35 cellular contexts compared by ENCODE assay signal in genomic region chr22:33526434-33527107, GRCh38.
"Had no signal": no experiment of that assay in that cellular context is flagged by ENCODE, and none has a peak within 500 bp of the region (broad histone marks: within the 10 kb centered on the region; RNA-seq: fewer than 3 reads in every experiment).

No MANE protein-coding gene starts in this region.

- FAIRE-seq: bronchial epithelial cell, colon had no signal

- H3K27ac ChIP-seq: ascending aorta, brain microvascular endothelial cell, esophagus muscularis mucosa, foreskin keratinocyte, gastrocnemius medialis, WERI-Rb-1 had no signal

- ATAC-seq: activated CD4-positive, alpha-beta T cell treated with anti-CD3 and anti-CD28 coated beads for 36 hours; activated CD8-positive, alpha-beta memory T cell treated with anti-CD3 and anti-CD28 coated beads, Interleukin-2, amount 10 ng/mL, durations not matched to agents 7 days and 5 days; activated CD8-positive, alpha-beta T cell treated with anti-CD3 and anti-CD28 coated beads, Interleukin-2, amount 10 ng/mL, durations not matched to agents 7 days and 5 days; activated naive CD4-positive, alpha-beta T cell treated with anti-CD3 and anti-CD28 coated beads, Interleukin-2, amount 50 U/mL, for 72 hours; effector memory CD8-positive, alpha-beta T cell; foreskin keratinocyte; gastrocnemius medialis; T-helper 17 cell had no signal

- H3K4me3 ChIP-seq: ascending aorta, esophagus muscularis mucosa, gastrocnemius medialis had no signal

- H3K4me1 ChIP-seq: ascending aorta, foreskin keratinocyte had no signal

- H3K36me3 Mint-ChIP-seq: activated CD4-positive, alpha-beta memory T cell treated with anti-CD3 and anti-CD28 coated beads for 36 hours; activated CD8-positive, alpha-beta memory T cell treated with anti-CD3 and anti-CD28 coated beads, Interleukin-2, amount 10 ng/mL, durations not matched to agents 7 days and 5 days; activated naive CD4-positive, alpha-beta T cell treated with anti-CD3 and anti-CD28 coated beads, Interleukin-2, amount 10 ng/mL, durations not matched to agents 7 days and 5 days; activated naive CD8-positive, alpha-beta T cell treated with anti-CD3 and anti-CD28 coated beads, Interleukin-2, amount 10 ng/mL, durations not matched to agents 7 days and 5 days had no signal

- H3K4me1 Mint-ChIP-seq: activated CD4-positive, alpha-beta T cell treated with anti-CD3 and anti-CD28 coated beads for 36 hours; activated CD4-positive, alpha-beta T cell treated with anti-CD3 and anti-CD28 coated beads, Interleukin-2, amount 10 ng/mL, durations not matched to agents 24 days and 14 days; activated CD8-positive, alpha-beta memory T cell treated with anti-CD3 and anti-CD28 coated beads, Interleukin-2, amount 10 ng/mL, durations not matched to agents 7 days and 5 days; activated naive CD4-positive, alpha-beta T cell treated with anti-CD3 and anti-CD28 coated beads, Interleukin-2, amount 10 ng/mL, durations not matched to agents 7 days and 5 days; activated naive CD8-positive, alpha-beta T cell treated with anti-CD3 and anti-CD28 coated beads, Interleukin-2, amount 10 ng/mL, durations not matched to agents 7 days and 5 days; central memory CD8-positive, alpha-beta T cell; T-helper 17 cell had no signal

- H3K4me3 Mint-ChIP-seq: activated CD4-positive, alpha-beta memory T cell treated with anti-CD3 and anti-CD28 coated beads for 36 hours; activated CD4-positive, alpha-beta T cell treated with anti-CD3 and anti-CD28 coated beads for 36 hours; activated CD4-positive, alpha-beta T cell treated with anti-CD3 and anti-CD28 coated beads, Interleukin-2, amount 10 ng/mL, durations not matched to agents 24 days and 14 days; activated CD8-positive, alpha-beta memory T cell treated with anti-CD3 and anti-CD28 coated beads, Interleukin-2, amount 10 ng/mL, durations not matched to agents 7 days and 5 days; activated CD8-positive, alpha-beta T cell treated with anti-CD3 and anti-CD28 coated beads, Interleukin-2, amount 10 ng/mL, durations not matched to agents 7 days and 5 days; activated naive CD4-positive, alpha-beta T cell treated with anti-CD3 and anti-CD28 coated beads, Interleukin-2, amount 10 ng/mL, durations not matched to agents 7 days and 5 days; activated naive CD8-positive, alpha-beta T cell treated with anti-CD3 and anti-CD28 coated beads, Interleukin-2, amount 10 ng/mL, durations not matched to agents 7 days and 5 days; activated T-helper 1 cell treated with anti-CD3 and anti-CD28 coated beads, Interleukin-12 subunit alpha, Interleukin-12 subunit beta, Interleukin-2, Interleukin-4 antibody, amounts not matched to agents 30 ng/mL and 10 ng/mL and 1 ng/mL, durations not matched to agents 14 hours and 24 hours and 36 hours; central memory CD8-positive, alpha-beta T cell; effector memory CD8-positive, alpha-beta T cell; T-helper 17 cell; T-helper 2 cell treated with Interferon-gamma antibody and Interleukin-4, amounts not matched to agents 5 μg/mL and 100 μg/mL, for 36 hours had no signal

- H3K27me3 Mint-ChIP-seq: activated CD4-positive, alpha-beta memory T cell treated with anti-CD3 and anti-CD28 coated beads for 36 hours; activated CD4-positive, alpha-beta T cell treated with anti-CD3 and anti-CD28 coated beads for 36 hours; activated CD4-positive, alpha-beta T cell treated with anti-CD3 and anti-CD28 coated beads, Interleukin-2, amount 10 ng/mL, durations not matched to agents 24 days and 14 days; activated CD8-positive, alpha-beta memory T cell treated with anti-CD3 and anti-CD28 coated beads, Interleukin-2, amount 10 ng/mL, durations not matched to agents 7 days and 5 days; activated naive CD4-positive, alpha-beta T cell treated with anti-CD3 and anti-CD28 coated beads, Interleukin-2, amount 10 ng/mL, durations not matched to agents 7 days and 5 days; central memory CD8-positive, alpha-beta T cell; effector memory CD8-positive, alpha-beta T cell; T-helper 17 cell had no signal

- H3K36me3 ChIP-seq: ascending aorta, brain microvascular endothelial cell, esophagus muscularis mucosa, gastrocnemius medialis, WERI-Rb-1 had no signal

- DNase-seq: activated CD4-positive, alpha-beta memory T cell treated with anti-CD3 and anti-CD28 coated beads for 36 hours; activated CD4-positive, alpha-beta T cell treated with anti-CD3 and anti-CD28 coated beads for 36 hours; activated CD4-positive, alpha-beta T cell treated with anti-CD3 and anti-CD28 coated beads, Interleukin-2, amount 10 ng/mL, durations not matched to agents 24 days and 14 days; activated CD4-positive, CD25-positive, alpha-beta regulatory T cell; activated CD4-positive, CD25-positive, alpha-beta regulatory T cell treated with anti-CD3 and anti-CD28 coated beads, Interleukin-2, amount 50 U/mL, for 72 hours; activated CD8-positive, alpha-beta memory T cell treated with anti-CD3 and anti-CD28 coated beads, Interleukin-2, amount 10 ng/mL, durations not matched to agents 7 days and 5 days; activated CD8-positive, alpha-beta memory T cell treated with anti-CD3 and anti-CD28 coated beads, Interleukin-2, amount 50 U/mL, for 4 hours; activated CD8-positive, alpha-beta T cell treated with anti-CD3 and anti-CD28 coated beads, Interleukin-2, amount 10 ng/mL, durations not matched to agents 7 days and 5 days; activated effector memory CD4-positive, alpha-beta T cell treated with anti-CD3 and anti-CD28 coated beads, Interleukin-2, amount 50 U/mL, for 16 hours; activated naive CD4-positive, alpha-beta T cell treated with anti-CD3 and anti-CD28 coated beads, Interleukin-2, amount 10 ng/mL, durations not matched to agents 7 days and 5 days; activated naive CD8-positive, alpha-beta T cell treated with anti-CD3 and anti-CD28 coated beads, Interleukin-2, amount 10 ng/mL, durations not matched to agents 7 days and 5 days; activated T-cell treated with anti-CD3 and anti-CD28 coated beads, Interleukin-2, amount 50 U/mL, for 1 hour; activated T-cell treated with anti-CD3 and anti-CD28 coated beads, Interleukin-2, amount 50 U/mL, for 48 hours; brain microvascular endothelial cell; cortex of kidney; dermis blood vessel endothelial cell; effector CD4-positive, alpha-beta T cell; effector memory CD8-positive, alpha-beta T cell; erythroblast; foreskin keratinocyte; gastrocnemius medialis; glutamatergic neuron; T-helper 1 cell; T-helper 17 cell; T1000; WERI-Rb-1 had no signal

- H3K27ac Mint-ChIP-seq: activated CD4-positive, alpha-beta memory T cell treated with anti-CD3 and anti-CD28 coated beads for 36 hours; activated CD4-positive, alpha-beta T cell treated with anti-CD3 and anti-CD28 coated beads for 36 hours; activated CD4-positive, alpha-beta T cell treated with anti-CD3 and anti-CD28 coated beads, Interleukin-2, amount 10 ng/mL, durations not matched to agents 24 days and 14 days; activated CD8-positive, alpha-beta memory T cell treated with anti-CD3 and anti-CD28 coated beads, Interleukin-2, amount 10 ng/mL, durations not matched to agents 7 days and 5 days; activated CD8-positive, alpha-beta T cell treated with anti-CD3 and anti-CD28 coated beads, Interleukin-2, amount 10 ng/mL, durations not matched to agents 7 days and 5 days; activated naive CD4-positive, alpha-beta T cell treated with anti-CD3 and anti-CD28 coated beads, Interleukin-2, amount 10 ng/mL, durations not matched to agents 7 days and 5 days; activated naive CD4-positive, alpha-beta T cell treated with anti-CD3 and anti-CD28 coated beads, Interleukin-2, amount 50 U/mL, for 72 hours; activated naive CD8-positive, alpha-beta T cell treated with anti-CD3 and anti-CD28 coated beads, Interleukin-2, amount 10 ng/mL, durations not matched to agents 7 days and 5 days; activated T-helper 1 cell treated with anti-CD3 and anti-CD28 coated beads, Interleukin-12 subunit alpha, Interleukin-12 subunit beta, Interleukin-2, Interleukin-4 antibody, amounts not matched to agents 30 ng/mL and 10 ng/mL and 1 ng/mL, durations not matched to agents 14 hours and 24 hours and 36 hours; activated T-helper 2 cell treated with anti-CD3 and anti-CD28 coated beads, Interferon-gamma antibody, Interleukin-2, Interleukin-4, amounts not matched to agents 10 μg/mL and 5 μg/mL and 100 μg/mL, durations not matched to agents 14 hours and 24 hours and 36 hours; effector memory CD8-positive, alpha-beta T cell; T-helper 17 cell; T-helper 2 cell treated with Interferon-gamma antibody and Interleukin-4, amounts not matched to agents 5 μg/mL and 100 μg/mL, for 36 hours had no signal

- H3K27me3 ChIP-seq: ascending aorta, brain microvascular endothelial cell, esophagus muscularis mucosa, foreskin keratinocyte, gastrocnemius medialis had no signal

- H3K9me3 ChIP-seq: ascending aorta, gastrocnemius medialis had no signal
